2 cellular contexts compared by ENCODE assay signal in the genomic region with DNA sequence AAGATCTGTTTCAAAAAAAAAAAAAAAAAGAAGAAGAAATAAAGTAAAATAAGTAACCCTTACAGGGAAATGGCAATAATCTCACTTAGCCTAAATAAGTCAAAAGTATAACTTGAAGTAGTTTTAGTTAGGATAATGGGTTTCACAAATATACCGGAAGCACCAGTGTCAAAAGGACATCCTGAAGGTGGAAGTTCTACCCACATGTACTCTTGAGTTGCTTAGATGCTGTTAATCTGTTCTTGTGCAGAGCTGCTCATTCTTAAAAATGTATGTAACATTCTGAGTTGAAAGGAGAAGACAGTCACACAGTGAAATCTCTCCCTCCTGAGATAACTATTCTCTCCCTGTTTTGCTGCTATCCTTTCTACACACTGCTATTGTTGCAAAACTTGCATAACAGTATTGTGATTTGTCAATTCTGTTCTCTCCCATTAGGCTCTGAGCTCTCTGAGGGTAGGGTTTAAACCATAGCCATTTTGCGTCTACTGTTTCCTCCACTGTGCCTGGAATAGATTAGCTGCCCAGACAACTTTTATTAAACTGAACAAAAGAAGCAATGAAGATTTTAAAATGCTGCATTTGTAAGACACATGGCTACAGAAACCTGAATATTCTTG.
TF ChIP-seq lines count a peak whose summit lies in the region.

No MANE protein-coding gene starts in this region.

TF ChIP-seq in SK-N-SH, 30 proteins besides CTCF, POLR2A, EP300 and RAD21 (continued from another document):
- TF ChIP-seq, protein P1, sequence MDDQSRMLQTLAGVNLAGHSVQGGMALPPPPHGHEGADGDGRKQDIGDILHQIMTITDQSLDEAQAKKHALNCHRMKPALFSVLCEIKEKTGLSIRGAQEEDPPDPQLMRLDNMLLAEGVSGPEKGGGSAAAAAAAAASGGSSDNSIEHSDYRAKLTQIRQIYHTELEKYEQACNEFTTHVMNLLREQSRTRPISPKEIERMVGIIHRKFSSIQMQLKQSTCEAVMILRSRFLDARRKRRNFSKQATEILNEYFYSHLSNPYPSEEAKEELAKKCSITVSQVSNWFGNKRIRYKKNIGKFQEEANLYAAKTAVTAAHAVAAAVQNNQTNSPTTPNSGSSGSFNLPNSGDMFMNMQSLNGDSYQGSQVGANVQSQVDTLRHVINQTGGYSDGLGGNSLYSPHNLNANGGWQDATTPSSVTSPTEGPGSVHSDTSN (IDR thresholded peaks at IDR 0.05): no peak
- TF ChIP-seq RCOR1 (IDR thresholded peaks at IDR 0.05; ENCODE audit: low read length): no peak
TF ChIP-seq in SK-N-SH: peak in this region for 0.

TF ChIP-seq in SK-N-SH treated with all-trans-retinoic acid at 6 μM for 48 hours, 23 proteins besides CTCF, POLR2A, EP300 and RAD21 (continued from another document):
- TF ChIP-seq, protein P2, sequence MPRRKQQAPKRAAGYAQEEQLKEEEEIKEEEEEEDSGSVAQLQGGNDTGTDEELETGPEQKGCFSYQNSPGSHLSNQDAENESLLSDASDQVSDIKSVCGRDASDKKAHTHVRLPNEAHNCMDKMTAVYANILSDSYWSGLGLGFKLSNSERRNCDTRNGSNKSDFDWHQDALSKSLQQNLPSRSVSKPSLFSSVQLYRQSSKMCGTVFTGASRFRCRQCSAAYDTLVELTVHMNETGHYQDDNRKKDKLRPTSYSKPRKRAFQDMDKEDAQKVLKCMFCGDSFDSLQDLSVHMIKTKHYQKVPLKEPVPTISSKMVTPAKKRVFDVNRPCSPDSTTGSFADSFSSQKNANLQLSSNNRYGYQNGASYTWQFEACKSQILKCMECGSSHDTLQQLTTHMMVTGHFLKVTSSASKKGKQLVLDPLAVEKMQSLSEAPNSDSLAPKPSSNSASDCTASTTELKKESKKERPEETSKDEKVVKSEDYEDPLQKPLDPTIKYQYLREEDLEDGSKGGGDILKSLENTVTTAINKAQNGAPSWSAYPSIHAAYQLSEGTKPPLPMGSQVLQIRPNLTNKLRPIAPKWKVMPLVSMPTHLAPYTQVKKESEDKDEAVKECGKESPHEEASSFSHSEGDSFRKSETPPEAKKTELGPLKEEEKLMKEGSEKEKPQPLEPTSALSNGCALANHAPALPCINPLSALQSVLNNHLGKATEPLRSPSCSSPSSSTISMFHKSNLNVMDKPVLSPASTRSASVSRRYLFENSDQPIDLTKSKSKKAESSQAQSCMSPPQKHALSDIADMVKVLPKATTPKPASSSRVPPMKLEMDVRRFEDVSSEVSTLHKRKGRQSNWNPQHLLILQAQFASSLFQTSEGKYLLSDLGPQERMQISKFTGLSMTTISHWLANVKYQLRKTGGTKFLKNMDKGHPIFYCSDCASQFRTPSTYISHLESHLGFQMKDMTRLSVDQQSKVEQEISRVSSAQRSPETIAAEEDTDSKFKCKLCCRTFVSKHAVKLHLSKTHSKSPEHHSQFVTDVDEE (CRISPR knock-in tag; IDR thresholded peaks at IDR 0.05): no peak
- TF ChIP-seq OSR1 (CRISPR knock-in tag; IDR thresholded peaks at IDR 0.05): no peak
- TF ChIP-seq TOX (CRISPR knock-in tag; IDR thresholded peaks at IDR 0.05; ENCODE audit: borderline replicate concordance): no peak
